In genomic region chr4:165150545-165150944, GRCh38 we compare ENCODE assay signal across 27 cellular contexts. TPM values are rescaled to one million over a fixed set of nuclear protein-coding genes. Genes with fewer than 3 reads are reported as not detected.
DNase-seq lines count a peak whose midpoint lies in the region; ATAC-seq, FAIRE-seq and TF ChIP-seq lines count a peak whose summit lies in the region.
"Had no signal": no experiment of that assay in that cellular context is flagged by ENCODE, and none has a peak within 500 bp of the region (broad histone marks: within the 10 kb centered on the region; RNA-seq: fewer than 3 reads in every experiment).

No MANE protein-coding gene starts in this region.

- no peaks in the 10 kb centered on the region for H3K27me3 ChIP-seq in esophagus muscularis mucosa
- H3K27me3 ChIP-seq in HepG2 (ENCODE audit: control insufficient read depth in 1 of 2, insufficient read depth in 2 of 2, low read length in 2 of 2) = no peaks in the 10 kb centered on the region
- no peaks in the 10 kb centered on the region for H3K27me3 ChIP-seq in right lobe of liver
- H3K27me3 ChIP-seq: BE2C, BLaER1 had no signal

- WGBS in esophagus muscularis mucosa = 96% methylated on average over 3 of the region's 3 CpGs
- WGBS in HepG2 (ENCODE audit: low lambda C conversion rate) = 0% methylated on average over 3 of the region's 3 CpGs
- 21% methylated on average over 3 of the region's 3 CpGs for WGBS in right lobe of liver (ENCODE audit: insufficient coverage, low coverage, low lambda C conversion rate, missing lambda C conversion rate)

- H3K9me3 ChIP-seq in esophagus muscularis mucosa (no peaks in the 10 kb centered on the region), HepG2 (ENCODE audit: low read length) (no peaks in the 10 kb centered on the region), right lobe of liver (no peaks in the 10 kb centered on the region)
- H3K9me3 ChIP-seq: BE2C had no signal

- BruUV-seq in HepG2 (replicated peaks; lab: Mats Ljungman, UMichigan) = no TSS peak

- H3K36me3 ChIP-seq in esophagus muscularis mucosa (no peaks in the 10 kb centered on the region), HepG2 (replicated peaks in 1 of 2; ENCODE audit: control insufficient read depth in 1 of 2, insufficient read depth in 2 of 2, low read length in 2 of 2) (no peaks in the 10 kb centered on the region), right lobe of liver (no peaks in the 10 kb centered on the region)
- H3K36me3 ChIP-seq: BE2C, BLaER1 had no signal

- peak overlapping the region; percentile 24; the same call in 1 of the 2 replicates for H3K4me2 ChIP-seq in HepG2 (ENCODE audit: low read depth, low read length)
- H3K4me2 ChIP-seq: BLaER1 had no signal

- no peak overlapping the region for H3K27ac ChIP-seq in esophagus muscularis mucosa (replicated peaks in 1 of 4)
- no peak overlapping the region for H3K27ac ChIP-seq in HepG2 (ENCODE audit: extremely low read length, insufficient read depth, low read length)
- peak overlapping the region in 2 of 3 donors; percentile 69 to 71 for H3K27ac ChIP-seq in right lobe of liver
- H3K27ac ChIP-seq: BLaER1 had no signal

- no peaks in the 10 kb centered on the region for H4K20me1 ChIP-seq in HepG2 (ENCODE audit: insufficient read depth, low read length)
- H4K20me1 ChIP-seq: BLaER1 had no signal

- TF ChIP-seq POLR2A in esophagus muscularis mucosa (IDR thresholded peaks at IDR 0.05; ENCODE audit: low read depth) = no peak
- TF ChIP-seq POLR2A in HepG2 (IDR thresholded peaks at IDR 0.05; ENCODE audit: insufficient read depth in 1 of 2, low read depth in 2 of 2, low read length in 2 of 2) = no peak
- TF ChIP-seq POLR2A in right lobe of liver (IDR thresholded peaks at IDR 0.05) = no peak

- DNase-seq in esophagus muscularis mucosa (ENCODE audit: extremely low spot score) = peak; percentile 26
- DNase-seq in HepG2 (ENCODE audit: low spot score) = no peak
- DNase-seq in right lobe of liver = peak in 1 of 3 donors; percentile 82
- no peak for DNase-seq in stimulated activated CD4-positive, alpha-beta T cell treated with anti-CD3 and anti-CD28 coated beads, Interleukin-15, amount 100 ng/mL, for 24 hours
- no peak for DNase-seq in globus pallidus (ENCODE audit: low spot score)
- DNase-seq: 8988T; ACHN; BE2C; C1 segment of cervical spinal cord; CD4-positive, alpha-beta memory T cell; CD4-positive, CD25-positive, alpha-beta regulatory T cell; CD8-positive, alpha-beta memory T cell; COR-L47; DMS 273 treated with DMSO at 0.1 percent for 48 hours; DMS153; DMS53; DMS79; DND-41; EL; GDM1 had no signal

- no peak for FAIRE-seq in HepG2 (lab: Jason Lieb, UNC)
- FAIRE-seq: A204.1, GM12878, GM12892, GM18507, GM19239 had no signal

- no peak overlapping the region for H3K9ac ChIP-seq in HepG2 (ENCODE audit: insufficient read depth, low read depth, low read length)
- H3K9ac ChIP-seq: BLaER1 had no signal

- TF ChIP-seq CTCF in esophagus muscularis mucosa (IDR thresholded peaks at IDR 0.05) (no peak), HepG2 (CRISPR knock-in tag; IDR thresholded peaks at IDR 0.05) (no peak), right lobe of liver (IDR thresholded peaks at IDR 0.05) (no peak)

- H3K4me3 ChIP-seq in esophagus muscularis mucosa (no peak overlapping the region), HepG2 (replicated peaks in 1 of 3; ENCODE audit: insufficient read depth in 1 of 3, low read depth in 2 of 3, low read length in 3 of 3) (no peak overlapping the region), right lobe of liver (no peak overlapping the region)
- H3K4me3 ChIP-seq: BLaER1, GM12878 had no signal

- no peak overlapping the region for H2AFZ ChIP-seq in HepG2 (ENCODE audit: low read length)

- POLR2A ChIA-PET in HepG2 (lab: Yijun Ruan, JAX) = no interaction called here

- H3K4me1 ChIP-seq in esophagus muscularis mucosa (peaks cover 0 to 6% (median 2%) of the 10 kb centered on the region in 4 donors), HepG2 (ENCODE audit: insufficient read depth, low read length) (peaks cover 17% of the 10 kb centered on the region), right lobe of liver (peaks cover 0 to 9% (median 3%) of the 10 kb centered on the region in 4 donors)
- H3K4me1 ChIP-seq: BE2C, BLaER1 had no signal

- peak; percentile 96 for ATAC-seq in HepG2
- peak; percentile 98 to 100 (median 100) for ATAC-seq in right lobe of liver
- no peak for ATAC-seq in HG02852 (IDR thresholded peaks at IDR 0.05; ENCODE audit: unreplicated experiment)
- ATAC-seq: GM12878 had no signal

- TF ChIP-seq RAD21 in HepG2 (CRISPR knock-in tag; IDR thresholded peaks at IDR 0.05) = no peak

- TF ChIP-seq EP300 in esophagus muscularis mucosa (IDR thresholded peaks at IDR 0.05) (no peak), HepG2 (IDR thresholded peaks at IDR 0.05; ENCODE audit: low read depth in 2 of 2, low read length in 2 of 2) (no peak), HepG2 (CRISPR knock-in tag; IDR thresholded peaks at IDR 0.05; ENCODE audit: borderline replicate concordance) (no peak)

- H3K79me2 ChIP-seq in HepG2 (ENCODE audit: insufficient read depth, low read length) = no peaks in the 10 kb centered on the region

- CTCF ChIA-PET in HepG2 (lab: Yijun Ruan, JAX; ENCODE audit: low intra/inter-chr PET ratio, low total read pairs) = no interaction called here

- intact Hi-C loops in esophagus muscularis mucosa (cut with DNase I) (no loop called here), HepG2 (cut with micrococcal nuclease; ENCODE audit: unreplicated experiment) (no loop called here), right lobe of liver (cut with DNase I) (no loop called here)

- in situ Hi-C loops in HepG2 (cut with HindIII; ENCODE audit: extremely low pct_ligation_motif_present, low pct_unique_long_range_greater_than_20kb) = no loop called here

RNA-seq across cellular contexts. Expression of gene TMEM192, which starts 37.9 kb away (rescaled TPM):
- total RNA-seq in esophagus muscularis mucosa = 10 to 100 TPM; 11.6 to 19.1 (median 14.1) TPM
- 14.1 and 19.9 TPM in 2 replicates for total RNA-seq in HepG2 (2016; rRNA removed; fragmentation: Illumina TruSeq; extraction: Trizol)
- 6.0 and 7.4 TPM in 2 replicates for total RNA-seq in HepG2 (2016; cell fraction: cytosol; rRNA removed; fragmentation: Illumina TruSeq; extraction: Trizol; ENCODE audit: low read depth)
- total RNA-seq in HepG2 (2016; cell fraction: insoluble cytoplasmic fraction; rRNA removed; fragmentation: Illumina TruSeq; extraction: Trizol) = 18.2 and 20.9 TPM in 2 replicates
- 14.5 and 17.1 TPM in 2 replicates for total RNA-seq in HepG2 (2016; cell fraction: membrane; rRNA removed; fragmentation: Illumina TruSeq; extraction: Trizol)
- total RNA-seq in HepG2 (2016; cell fraction: nucleus; rRNA removed; fragmentation: Illumina TruSeq; extraction: Trizol) = 8.5 and 12.5 TPM in 2 replicates
- 19.3 and 19.8 TPM in 2 replicates for polyA plus RNA-seq in HepG2 (2011; rRNA removed)
- polyA plus RNA-seq in HepG2 (2011; cell fraction: cytosol; rRNA removed) = 11.0 and 18.1 TPM in 2 replicates
- 3.7 and 4.0 TPM in 2 replicates for polyA plus RNA-seq in HepG2 (2011; cell fraction: nucleus; rRNA removed)
- 11.1 and 12.9 TPM in 2 replicates for polyA plus RNA-seq in HepG2 (2012)
- polyA plus RNA-seq in HepG2 (2016; cell fraction: cytosol; fragmentation: Illumina TruSeq; extraction: Trizol; ENCODE audit: low read depth) = 5.8 and 7.3 TPM in 2 replicates
- polyA plus RNA-seq in HepG2 (2016; cell fraction: insoluble cytoplasmic fraction; fragmentation: Illumina TruSeq; extraction: Trizol; ENCODE audit: low read depth) = 12.4 and 13.3 TPM in 2 replicates
- polyA plus RNA-seq in HepG2 (2016; cell fraction: membrane; fragmentation: Illumina TruSeq; extraction: Trizol; ENCODE audit: low read depth) = 11.3 and 13.2 TPM in 2 replicates
- polyA plus RNA-seq in HepG2 (2016; cell fraction: nucleus; fragmentation: Illumina TruSeq; extraction: Trizol; ENCODE audit: insufficient read depth, low read depth) = 11.9 and 12.4 TPM in 2 replicates
- polyA minus RNA-seq in HepG2 (2011; rRNA and poly(A)+ RNA removed; ENCODE audit: low replicate concordance) = 11.5 and 16.2 TPM in 2 replicates
- 7.2 and 15.2 TPM in 2 replicates for polyA minus RNA-seq in HepG2 (2011; cell fraction: cytosol; rRNA and poly(A)+ RNA removed)
- 4.1 and 6.2 TPM in 2 replicates for polyA minus RNA-seq in HepG2 (2011; cell fraction: nucleus; rRNA and poly(A)+ RNA removed)
- 10 to 100 TPM; 16.2 to 40.0 (median 23.3) TPM for total RNA-seq in right lobe of liver

RNA-seq across cellular contexts. Expression of gene KLHL2, which starts 56.8 kb away (rescaled TPM):
- total RNA-seq in esophagus muscularis mucosa (10 to 100 TPM; 23.5 to 35.3 (median 27.2) TPM), HepG2 (2016; rRNA removed; fragmentation: Illumina TruSeq; extraction: Trizol) (14.4 and 17.6 TPM in 2 replicates), right lobe of liver (10 to 100 TPM; 15.6 to 25.3 (median 20.3) TPM)
- 52.4 and 52.6 TPM in 2 replicates for total RNA-seq in HepG2 (2016; cell fraction: cytosol; rRNA removed; fragmentation: Illumina TruSeq; extraction: Trizol; ENCODE audit: low read depth)
- total RNA-seq in HepG2 (2016; cell fraction: insoluble cytoplasmic fraction; rRNA removed; fragmentation: Illumina TruSeq; extraction: Trizol) = 14.9 and 17.3 TPM in 2 replicates
- total RNA-seq in HepG2 (2016; cell fraction: membrane; rRNA removed; fragmentation: Illumina TruSeq; extraction: Trizol) = 23.8 and 25.0 TPM in 2 replicates
- 11.9 and 12.8 TPM in 2 replicates for total RNA-seq in HepG2 (2016; cell fraction: nucleus; rRNA removed; fragmentation: Illumina TruSeq; extraction: Trizol)
- polyA plus RNA-seq in HepG2 (2011; rRNA removed) = 7.3 and 9.2 TPM in 2 replicates
- 4.0 and 6.6 TPM in 2 replicates for polyA plus RNA-seq in HepG2 (2011; cell fraction: cytosol; rRNA removed)
- polyA plus RNA-seq in HepG2 (2011; cell fraction: nucleus; rRNA removed) = 4.0 and 5.2 TPM in 2 replicates
- 9.3 and 10.4 TPM in 2 replicates for polyA plus RNA-seq in HepG2 (2012)
- polyA plus RNA-seq in HepG2 (2016; cell fraction: cytosol; fragmentation: Illumina TruSeq; extraction: Trizol; ENCODE audit: low read depth) = 5.6 and 5.7 TPM in 2 replicates
- 13.3 and 13.7 TPM in 2 replicates for polyA plus RNA-seq in HepG2 (2016; cell fraction: insoluble cytoplasmic fraction; fragmentation: Illumina TruSeq; extraction: Trizol; ENCODE audit: low read depth)
- 10.8 and 11.4 TPM in 2 replicates for polyA plus RNA-seq in HepG2 (2016; cell fraction: membrane; fragmentation: Illumina TruSeq; extraction: Trizol; ENCODE audit: low read depth)
- polyA plus RNA-seq in HepG2 (2016; cell fraction: nucleus; fragmentation: Illumina TruSeq; extraction: Trizol; ENCODE audit: insufficient read depth, low read depth) = 12.2 and 13.7 TPM in 2 replicates
- 3.6 and 4.7 TPM in 2 replicates for polyA minus RNA-seq in HepG2 (2011; rRNA and poly(A)+ RNA removed; ENCODE audit: low replicate concordance)
- polyA minus RNA-seq in HepG2 (2011; cell fraction: cytosol; rRNA and poly(A)+ RNA removed) = 4.5 and 5.6 TPM in 2 replicates
- 12.9 and 14.2 TPM in 2 replicates for polyA minus RNA-seq in HepG2 (2011; cell fraction: nucleus; rRNA and poly(A)+ RNA removed)

Comparison
In these comparisons a context has a peak if more than half of its experiments do, and no peak if none do; other contexts are left out.
1. H3K27ac ChIP-seq: peak in right lobe of liver (2 of 3); none in esophagus muscularis mucosa (0 of 4) and HepG2 (single experiment).